Comparison of ENCODE assay signal across 10 cellular contexts in the genomic region with DNA sequence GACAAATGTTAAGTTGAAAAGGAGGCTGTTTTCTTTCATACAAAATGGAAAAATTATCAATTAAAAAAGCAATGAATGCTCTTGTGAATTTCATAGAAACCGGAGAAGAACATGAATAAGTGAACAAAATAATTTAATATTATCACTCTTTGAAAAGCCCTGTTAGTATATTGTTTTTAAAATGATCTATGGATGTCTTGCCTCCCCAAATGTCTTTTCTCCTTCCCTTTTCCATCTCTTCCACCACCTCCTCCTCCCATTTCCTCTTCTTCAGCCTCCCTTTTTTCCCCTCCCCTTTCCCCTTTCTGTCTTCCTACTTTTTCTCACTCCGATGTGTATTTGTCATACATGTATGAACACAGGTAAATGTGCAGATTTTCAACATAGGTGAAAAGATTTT.
"Had no signal": no experiment of that assay in that cellular context is flagged by ENCODE, and none has a peak within 500 bp of the region (broad histone marks: within the 10 kb centered on the region; RNA-seq: fewer than 3 reads in every experiment).

No MANE protein-coding gene starts in this region.

- H3K4me3 ChIP-seq: GM23248, HAP-1 had no signal

- H3K27ac Mint-ChIP-seq: H9, HFFc6 had no signal

- H2AFZ ChIP-seq: GM23248 had no signal

- H3K9me3 Mint-ChIP-seq: H9 had no signal

- DNase-seq: GM23248, GOT3, H7, H9, HCEC 1CT, HFFc6 had no signal

- FAIRE-seq: H1, H54 had no signal

- H3K27ac ChIP-seq: GM23248 had no signal

- H3K4me1 ChIP-seq: HAP-1 had no signal

- H3K4me3 Mint-ChIP-seq: H9, HFFc6 had no signal

- H3K36me3 ChIP-seq: HAP-1 had no signal

- ATAC-seq: HCT116 had no signal

- H3K9ac ChIP-seq: GM23248 had no signal

- H3K9me3 ChIP-seq: HAP-1 had no signal
